Comparison of ENCODE assay signal across 19 cellular contexts in the genomic region with DNA sequence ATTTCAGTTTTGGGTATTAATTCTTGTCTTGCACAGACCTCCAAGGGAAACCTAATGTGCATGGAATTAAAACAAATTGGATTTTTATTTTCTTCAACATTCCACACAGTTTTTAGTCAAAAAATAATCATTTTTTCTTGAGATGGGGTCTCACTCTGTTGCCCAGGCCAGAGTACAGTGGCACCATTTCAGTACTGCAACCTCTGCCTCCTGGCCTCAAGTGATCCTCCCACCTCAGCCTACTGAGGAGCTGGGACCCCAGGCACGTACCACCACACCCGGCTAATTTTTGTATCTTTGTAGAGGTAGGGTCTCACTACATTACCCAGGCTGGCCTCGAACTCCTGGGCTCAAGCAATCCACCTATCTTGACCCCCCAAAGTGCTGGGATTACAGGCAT. TPM values are rescaled to one million over a fixed set of nuclear protein-coding genes. Genes with fewer than 3 reads are reported as not detected.
DNase-seq lines count a peak whose midpoint lies in the region; ATAC-seq, FAIRE-seq and TF ChIP-seq lines count a peak whose summit lies in the region.
"Had no signal": no experiment of that assay in that cellular context is flagged by ENCODE, and none has a peak within 500 bp of the region (broad histone marks: within the 10 kb centered on the region; RNA-seq: fewer than 3 reads in every experiment).

No MANE protein-coding gene starts in this region.

- no peak for FAIRE-seq in HepG2 (lab: Jason Lieb, UNC)
- FAIRE-seq: G401.6, GM12891, GM19239 had no signal

- H3K27me3 ChIP-seq in HepG2 (ENCODE audit: control insufficient read depth in 1 of 2, insufficient read depth in 2 of 2, low read length in 2 of 2) (no peaks in the 10 kb centered on the region), sigmoid colon (peaks cover under 1 to 10% (median 7%) of the 10 kb centered on the region in 3 donors), BE2C (peaks cover 22% of the 10 kb centered on the region)

- H3K4me1 ChIP-seq in HEK293 (ENCODE audit: control insufficient read depth, insufficient read depth, low read length): no peaks in the 10 kb centered on the region
- H3K4me1 ChIP-seq in HepG2 (ENCODE audit: insufficient read depth, low read length): peaks cover 42% of the 10 kb centered on the region
- peaks cover 0 to 14% (median 8%) of the 10 kb centered on the region in 4 donors for H3K4me1 ChIP-seq in sigmoid colon
- H3K4me1 ChIP-seq in BE2C: no peaks in the 10 kb centered on the region

- no peaks in the 10 kb centered on the region for H3K9me3 Mint-ChIP-seq in WTC11
- H3K9me3 Mint-ChIP-seq: CD8-positive, alpha-beta T cell had no signal

- no peak for TF ChIP-seq POLR2A in HepG2 (IDR thresholded peaks at IDR 0.05; ENCODE audit: insufficient read depth in 1 of 2, low read depth in 2 of 2, low read length in 2 of 2)
- no peak for TF ChIP-seq POLR2A in sigmoid colon (IDR thresholded peaks at IDR 0.05)

- H2AFZ ChIP-seq in HepG2 (ENCODE audit: low read length): no peak overlapping the region
- H2AFZ ChIP-seq: GM23248 had no signal

- CTCF ChIA-PET in HEK293 (lab: Yijun Ruan, JAX) (interaction anchor here (0.6 kb wide), 1 partner anchor 102 kb away, joined by 3 read pairs; no protein-coding TSS in a partner anchor), WTC11 (lab: Charles Lee) (interaction anchor here (1.3 kb wide), 1 partner anchor 35 kb away, joined by 4 read pairs; no protein-coding TSS in a partner anchor), HepG2 (lab: Yijun Ruan, JAX; ENCODE audit: low intra/inter-chr PET ratio, low total read pairs) (no interaction called here)

- peaks cover 3% of the 10 kb centered on the region; the same call in 1 of the 2 replicates for H3K36me3 Mint-ChIP-seq in WTC11
- H3K36me3 Mint-ChIP-seq: CD8-positive, alpha-beta T cell had no signal

- TF ChIP-seq CTCF in HEK293 (tag by site-specific recombination; IDR thresholded peaks at IDR 0.05) (no peak), WTC11 (IDR thresholded peaks at IDR 0.05) (no peak), HepG2 (CRISPR knock-in tag; IDR thresholded peaks at IDR 0.05) (no peak), sigmoid colon (IDR thresholded peaks at IDR 0.05) (no peak), BE2C (IDR thresholded peaks at IDR 0.05; ENCODE audit: low read depth, low read length) (no peak)

- intact Hi-C loops in HepG2 (cut with micrococcal nuclease; ENCODE audit: unreplicated experiment) (loop anchor here (5.0 kb wide), 1 partner anchor 34 kb away; no protein-coding TSS in a partner anchor), sigmoid colon (cut with DNase I) (no loop called here)

- no peak for TF ChIP-seq EP300 in HepG2 (IDR thresholded peaks at IDR 0.05; ENCODE audit: low read depth in 2 of 2, low read length in 2 of 2)
- TF ChIP-seq EP300 in HepG2 (CRISPR knock-in tag; IDR thresholded peaks at IDR 0.05; ENCODE audit: borderline replicate concordance): no peak
- no peak for TF ChIP-seq EP300 in sigmoid colon (IDR thresholded peaks at IDR 0.05)

- no peak overlapping the region for H3K4me2 ChIP-seq in HepG2 (ENCODE audit: low read depth, low read length)
- H3K4me2 ChIP-seq: BLaER1 treated with 17β-estradiol and CSF1 and Interleukin-3, amounts not matched to agents 10 nM and 100 nM had no signal

- BruUV-seq in HepG2 (replicated peaks; lab: Mats Ljungman, UMichigan): no TSS peak

- in situ Hi-C loops in HepG2 (cut with HindIII; ENCODE audit: extremely low pct_ligation_motif_present, low pct_unique_long_range_greater_than_20kb): loop anchor here (5.0 kb wide), 1 partner anchor 104 kb away; no protein-coding TSS in a partner anchor

- WGBS in HepG2 (ENCODE audit: low lambda C conversion rate): 97% methylated on average over 3 of the region's 3 CpGs
- WGBS in sigmoid colon, 2 donors: 88 to 94% methylated on average over 3 of the region's 3 CpGs

- no peak overlapping the region for H3K27ac Mint-ChIP-seq in WTC11
- H3K27ac Mint-ChIP-seq: CD8-positive, alpha-beta T cell had no signal

- H3K4me1 Mint-ChIP-seq in WTC11: peaks cover 30% of the 10 kb centered on the region

- no peak overlapping the region for H3K4me3 Mint-ChIP-seq in WTC11
- H3K4me3 Mint-ChIP-seq: CD8-positive, alpha-beta T cell had no signal

- H3K27ac ChIP-seq in HEK293 (ENCODE audit: extremely low read depth, low read depth, low read length) (no peak overlapping the region), HepG2 (ENCODE audit: extremely low read length, insufficient read depth, low read length) (no peak overlapping the region), sigmoid colon (no peak overlapping the region)
- H3K27ac ChIP-seq: BLaER1 treated with 17β-estradiol and CSF1 and Interleukin-3, amounts not matched to agents 10 nM and 100 nM; GM23248 had no signal

- ATAC-seq in WTC11 (no peak), HepG2 (no peak)
- ATAC-seq: CD8-positive, alpha-beta T cell had no signal

- no peak overlapping the region for H3K9ac ChIP-seq in HepG2 (ENCODE audit: insufficient read depth, low read depth, low read length)
- H3K9ac ChIP-seq: BLaER1 treated with 17β-estradiol and CSF1 and Interleukin-3, amounts not matched to agents 10 nM and 100 nM; GM23248 had no signal

- H3K36me3 ChIP-seq in HEK293 (ENCODE audit: control insufficient read depth in 2 of 2, insufficient read depth in 1 of 2, low read length in 2 of 2) (no peaks in the 10 kb centered on the region; a peak in 1 of 3 replicates), HepG2 (replicated peaks in 1 of 2; ENCODE audit: control insufficient read depth in 1 of 2, insufficient read depth in 2 of 2, low read length in 2 of 2) (no peaks in the 10 kb centered on the region), sigmoid colon (no peaks in the 10 kb centered on the region), BE2C (no peaks in the 10 kb centered on the region)
- H3K36me3 ChIP-seq: BLaER1 treated with 17β-estradiol and CSF1 and Interleukin-3, amounts not matched to agents 10 nM and 100 nM had no signal

- no peaks in the 10 kb centered on the region for H3K27me3 Mint-ChIP-seq in WTC11 (ENCODE audit: low read depth)

- H3K4me3 ChIP-seq in HEK293 (ENCODE audit: low read depth, low read length) (no peak overlapping the region), HepG2 (replicated peaks in 1 of 3; ENCODE audit: insufficient read depth in 1 of 3, low read depth in 2 of 3, low read length in 3 of 3) (no peak overlapping the region), sigmoid colon (no peak overlapping the region), BE2C (ENCODE audit: low read depth, low read length) (no peak overlapping the region)
- H3K4me3 ChIP-seq: BLaER1 treated with 17β-estradiol and CSF1 and Interleukin-3, amounts not matched to agents 10 nM and 100 nM; GM23248 had no signal

- no peaks in the 10 kb centered on the region for H3K9me3 ChIP-seq in HEK293 (ENCODE audit: control insufficient read depth, insufficient read depth, low read depth, low read length)
- no peaks in the 10 kb centered on the region for H3K9me3 ChIP-seq in HepG2 (ENCODE audit: low read length)
- no peaks in the 10 kb centered on the region for H3K9me3 ChIP-seq in sigmoid colon
- H3K9me3 ChIP-seq in BE2C: no peaks in the 10 kb centered on the region
- H3K9me3 ChIP-seq: BLaER1 treated with 17β-estradiol and CSF1 and Interleukin-3, amounts not matched to agents 10 nM and 100 nM had no signal

- no peak for TF ChIP-seq RAD21 in HepG2 (CRISPR knock-in tag; IDR thresholded peaks at IDR 0.05)

- H3K79me2 ChIP-seq in HepG2 (ENCODE audit: insufficient read depth, low read length): peaks cover 59% of the 10 kb centered on the region

- DNase-seq in WTC11 (ENCODE audit: low spot score) (no peak), HepG2 (ENCODE audit: low spot score) (no peak), sigmoid colon (peak; percentile 4), BE2C (no peak), EL (no peak)
- DNase-seq in activated naive CD4-positive, alpha-beta T cell (lab: John Stamatoyannopoulos, UW): no peak
- DNase-seq: 8988T; CD8-positive, alpha-beta T cell; COR-L47; DMS 273 treated with DMSO at 0.1 percent for 48 hours; DMS53; DND-41; GM23248; H7 had no signal

- 0 out of 2 replicates have a peak, but pooled peaks cover 4% of the 10 kb centered on the region for H4K20me1 ChIP-seq in HepG2 (ENCODE audit: insufficient read depth, low read length)
- H4K20me1 ChIP-seq: BLaER1 treated with 17β-estradiol and CSF1 and Interleukin-3, amounts not matched to agents 10 nM and 100 nM had no signal

- POLR2A ChIA-PET in HEK293 (lab: Yijun Ruan, JAX) (no interaction called here), WTC11 (lab: Charles Lee) (no interaction called here), HepG2 (lab: Yijun Ruan, JAX) (no interaction called here)

TF ChIP-seq in WTC11, 78 proteins besides CTCF, POLR2A, EP300 and RAD21 (continues in another document):
- TF ChIP-seq NFYB (CRISPR knock-in tag; conservative IDR thresholded peaks at IDR 0.05; ENCODE audit: low read depth): no peak

TF ChIP-seq in HepG2, 621 proteins besides CTCF, POLR2A, EP300 and RAD21 (continues in another document):
- peak; percentile 70 for TF ChIP-seq ZNF121 (CRISPR knock-in tag; IDR thresholded peaks at IDR 0.05)

RNA-seq across cellular contexts. Expression of gene BAIAP2L1, which starts 4.9 kb away (rescaled TPM):
- total RNA-seq in WTC11 (2021): 35.5 to 37.5 TPM (median 36.8 TPM) in 3 replicates
- 13.0 and 13.7 TPM in 2 replicates for total RNA-seq in HepG2 (2016; rRNA removed; fragmentation: Illumina TruSeq; extraction: Trizol)
- 5.5 and 6.3 TPM in 2 replicates for total RNA-seq in HepG2 (2016; cell fraction: cytosol; rRNA removed; fragmentation: Illumina TruSeq; extraction: Trizol; ENCODE audit: low read depth)
- 11.1 and 13.2 TPM in 2 replicates for total RNA-seq in HepG2 (2016; cell fraction: insoluble cytoplasmic fraction; rRNA removed; fragmentation: Illumina TruSeq; extraction: Trizol)
- total RNA-seq in HepG2 (2016; cell fraction: membrane; rRNA removed; fragmentation: Illumina TruSeq; extraction: Trizol): 11.9 and 12.9 TPM in 2 replicates
- total RNA-seq in HepG2 (2016; cell fraction: nucleus; rRNA removed; fragmentation: Illumina TruSeq; extraction: Trizol): 8.6 and 9.2 TPM in 2 replicates
- 21.5 and 23.3 TPM in 2 replicates for polyA plus RNA-seq in HepG2 (2011; rRNA removed)
- polyA plus RNA-seq in HepG2 (2011; cell fraction: cytosol; rRNA removed): 15.8 and 16.8 TPM in 2 replicates
- polyA plus RNA-seq in HepG2 (2011; cell fraction: nucleus; rRNA removed): 13.8 and 18.8 TPM in 2 replicates
- polyA plus RNA-seq in HepG2 (2012): 21.3 and 25.8 TPM in 2 replicates
- polyA plus RNA-seq in HepG2 (2016; cell fraction: cytosol; fragmentation: Illumina TruSeq; extraction: Trizol; ENCODE audit: low read depth): 11.6 and 12.1 TPM in 2 replicates
- 20.8 and 27.2 TPM in 2 replicates for polyA plus RNA-seq in HepG2 (2016; cell fraction: insoluble cytoplasmic fraction; fragmentation: Illumina TruSeq; extraction: Trizol; ENCODE audit: low read depth)
- 17.6 and 17.7 TPM in 2 replicates for polyA plus RNA-seq in HepG2 (2016; cell fraction: membrane; fragmentation: Illumina TruSeq; extraction: Trizol; ENCODE audit: low read depth)
- polyA plus RNA-seq in HepG2 (2016; cell fraction: nucleus; fragmentation: Illumina TruSeq; extraction: Trizol; ENCODE audit: insufficient read depth, low read depth): 18.6 and 20.4 TPM in 2 replicates
- 16.5 and 17.8 TPM in 2 replicates for polyA minus RNA-seq in HepG2 (2011; rRNA and poly(A)+ RNA removed; ENCODE audit: low replicate concordance)
- 10.0 and 14.2 TPM in 2 replicates for polyA minus RNA-seq in HepG2 (2011; cell fraction: cytosol; rRNA and poly(A)+ RNA removed)
- polyA minus RNA-seq in HepG2 (2011; cell fraction: nucleus; rRNA and poly(A)+ RNA removed): 15.8 and 24.1 TPM in 2 replicates
- 1 to 10 TPM in 1 of 4 donors, under 1 TPM in 3; 0.27 to 3.0 (median 0.51) TPM for total RNA-seq in sigmoid colon
- polyA plus RNA-seq in sigmoid colon: 10 to 100 TPM; 26.4 to 44.2 (median 34.7) TPM
- polyA plus RNA-seq in BE2C (2012; ENCODE audit: insufficient read depth, insufficient read length, low read depth): 0.22 TPM

Comparison
In these comparisons a context has a peak if more than half of its experiments do, and no peak if none do; other contexts are left out.
1. Of the 63 proteins assayed by ChIP-seq in both HepG2 and HEK293: peak only in HepG2: none; only in HEK293: none; in both: ZNF121; in neither: 62.